Comparison of ENCODE assay signal across 9 cellular contexts in the genomic region with DNA sequence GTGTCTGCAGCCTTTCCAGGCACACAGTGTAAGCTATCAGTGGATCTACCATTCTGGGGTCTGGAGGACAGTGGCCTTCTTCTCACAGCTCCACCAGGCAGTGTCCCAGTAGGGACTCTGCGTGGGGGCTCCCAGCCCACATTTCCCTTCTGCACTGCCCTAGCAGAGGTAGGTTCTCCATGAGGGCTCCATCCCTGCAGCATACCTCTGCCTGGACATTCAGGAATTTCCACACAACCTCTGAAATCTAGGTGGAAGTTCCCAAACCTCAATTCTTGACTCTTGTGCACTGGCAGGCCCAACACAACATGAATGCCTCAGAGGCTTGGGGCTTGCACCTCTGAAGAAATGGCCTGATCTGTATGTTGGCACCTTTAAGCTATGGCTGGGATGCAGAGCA. TPM values are rescaled to one million over a fixed set of nuclear protein-coding genes. Genes with fewer than 3 reads are reported as not detected.
"Had no signal": no experiment of that assay in that cellular context is flagged by ENCODE, and none has a peak within 500 bp of the region (broad histone marks: within the 10 kb centered on the region; RNA-seq: fewer than 3 reads in every experiment).

No MANE protein-coding gene starts in this region.

- H3K27ac ChIP-seq: GM23248 had no signal

- H2AFZ ChIP-seq: GM23248 had no signal

- DNase-seq: GM23248, GOT3, H7, KG1 had no signal

- H3K9ac ChIP-seq: GM23248 had no signal

- FAIRE-seq: HTR-8/SVneo had no signal

- H3K9me3 ChIP-seq: HAP-1 had no signal

- H3K4me1 ChIP-seq: HAP-1 had no signal

- H3K4me3 ChIP-seq: GM23248, HAP-1 had no signal

- ATAC-seq: HCT116 had no signal

RNA-seq across cellular contexts. Expression of gene ERICH3, which starts 52.5 kb away (rescaled TPM):
- total RNA-seq: GM23248, H7, HT-29 had no signal
- polyA plus RNA-seq: GM23248, IgD-negative memory B cell had no signal
